1 cellular context compared by ENCODE assay signal in genomic region chr13:38862443-38862842, GRCh38.
TF ChIP-seq lines count a peak whose summit lies in the region.

No MANE protein-coding gene starts in this region.

TF ChIP-seq in GM23338, 12 proteins besides CTCF, POLR2A, EP300 and RAD21 (continued from another document):
- TF ChIP-seq, protein P1, sequence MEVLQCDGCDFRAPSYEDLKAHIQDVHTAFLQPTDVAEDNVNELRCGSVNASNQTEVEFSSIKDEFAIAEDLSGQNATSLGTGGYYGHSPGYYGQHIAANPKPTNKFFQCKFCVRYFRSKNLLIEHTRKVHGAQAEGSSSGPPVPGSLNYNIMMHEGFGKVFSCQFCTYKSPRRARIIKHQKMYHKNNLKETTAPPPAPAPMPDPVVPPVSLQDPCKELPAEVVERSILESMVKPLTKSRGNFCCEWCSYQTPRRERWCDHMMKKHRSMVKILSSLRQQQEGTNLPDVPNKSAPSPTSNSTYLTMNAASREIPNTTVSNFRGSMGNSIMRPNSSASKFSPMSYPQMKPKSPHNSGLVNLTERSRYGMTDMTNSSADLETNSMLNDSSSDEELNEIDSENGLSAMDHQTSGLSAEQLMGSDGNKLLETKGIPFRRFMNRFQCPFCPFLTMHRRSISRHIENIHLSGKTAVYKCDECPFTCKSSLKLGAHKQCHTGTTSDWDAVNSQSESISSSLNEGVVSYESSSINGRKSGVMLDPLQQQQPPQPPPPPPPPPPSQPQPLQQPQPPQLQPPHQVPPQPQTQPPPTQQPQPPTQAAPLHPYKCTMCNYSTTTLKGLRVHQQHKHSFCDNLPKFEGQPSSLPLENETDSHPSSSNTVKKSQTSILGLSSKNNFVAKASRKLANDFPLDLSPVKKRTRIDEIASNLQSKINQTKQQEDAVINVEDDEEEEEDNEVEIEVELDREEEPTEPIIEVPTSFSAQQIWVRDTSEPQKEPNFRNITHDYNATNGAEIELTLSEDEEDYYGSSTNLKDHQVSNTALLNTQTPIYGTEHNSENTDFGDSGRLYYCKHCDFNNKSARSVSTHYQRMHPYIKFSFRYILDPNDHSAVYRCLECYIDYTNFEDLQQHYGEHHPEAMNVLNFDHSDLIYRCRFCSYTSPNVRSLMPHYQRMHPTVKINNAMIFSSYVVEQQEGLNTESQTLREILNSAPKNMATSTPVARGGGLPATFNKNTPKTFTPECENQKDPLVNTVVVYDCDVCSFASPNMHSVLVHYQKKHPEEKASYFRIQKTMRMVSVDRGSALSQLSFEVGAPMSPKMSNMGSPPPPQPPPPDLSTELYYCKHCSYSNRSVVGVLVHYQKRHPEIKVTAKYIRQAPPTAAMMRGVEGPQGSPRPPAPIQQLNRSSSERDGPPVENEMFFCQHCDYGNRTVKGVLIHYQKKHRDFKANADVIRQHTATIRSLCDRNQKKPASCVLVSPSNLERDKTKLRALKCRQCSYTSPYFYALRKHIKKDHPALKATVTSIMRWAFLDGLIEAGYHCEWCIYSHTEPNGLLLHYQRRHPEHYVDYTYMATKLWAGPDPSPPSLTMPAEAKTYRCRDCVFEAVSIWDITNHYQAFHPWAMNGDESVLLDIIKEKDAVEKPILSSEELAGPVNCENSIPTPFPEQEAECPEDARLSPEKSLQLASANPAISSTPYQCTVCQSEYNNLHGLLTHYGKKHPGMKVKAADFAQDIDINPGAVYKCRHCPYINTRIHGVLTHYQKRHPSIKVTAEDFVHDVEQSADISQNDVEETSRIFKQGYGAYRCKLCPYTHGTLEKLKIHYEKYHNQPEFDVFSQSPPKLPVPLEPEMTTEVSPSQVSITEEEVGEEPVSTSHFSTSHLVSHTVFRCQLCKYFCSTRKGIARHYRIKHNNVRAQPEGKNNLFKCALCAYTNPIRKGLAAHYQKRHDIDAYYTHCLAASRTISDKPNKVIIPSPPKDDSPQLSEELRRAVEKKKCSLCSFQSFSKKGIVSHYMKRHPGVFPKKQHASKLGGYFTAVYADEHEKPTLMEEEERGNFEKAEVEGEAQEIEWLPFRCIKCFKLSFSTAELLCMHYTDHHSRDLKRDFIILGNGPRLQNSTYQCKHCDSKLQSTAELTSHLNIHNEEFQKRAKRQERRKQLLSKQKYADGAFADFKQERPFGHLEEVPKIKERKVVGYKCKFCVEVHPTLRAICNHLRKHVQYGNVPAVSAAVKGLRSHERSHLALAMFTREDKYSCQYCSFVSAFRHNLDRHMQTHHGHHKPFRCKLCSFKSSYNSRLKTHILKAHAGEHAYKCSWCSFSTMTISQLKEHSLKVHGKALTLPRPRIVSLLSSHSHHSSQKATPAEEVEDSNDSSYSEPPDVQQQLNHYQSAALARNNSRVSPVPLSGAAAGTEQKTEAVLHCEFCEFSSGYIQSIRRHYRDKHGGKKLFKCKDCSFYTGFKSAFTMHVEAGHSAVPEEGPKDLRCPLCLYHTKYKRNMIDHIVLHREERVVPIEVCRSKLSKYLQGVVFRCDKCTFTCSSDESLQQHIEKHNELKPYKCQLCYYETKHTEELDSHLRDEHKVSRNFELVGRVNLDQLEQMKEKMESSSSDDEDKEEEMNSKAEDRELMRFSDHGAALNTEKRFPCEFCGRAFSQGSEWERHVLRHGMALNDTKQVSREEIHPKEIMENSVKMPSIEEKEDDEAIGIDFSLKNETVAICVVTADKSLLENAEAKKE (CRISPR knock-in tag; IDR thresholded peaks at IDR 0.05), result no peak
- TF ChIP-seq ZNF331 (CRISPR knock-in tag; IDR thresholded peaks at IDR 0.05; ENCODE audit: low read depth) (no peak), ETS1 (IDR thresholded peaks at IDR 0.05) (no peak), STAT1 (IDR thresholded peaks at IDR 0.05; ENCODE audit: unreplicated experiment) (no peak), CREB1 (CRISPR knock-in tag; IDR thresholded peaks at IDR 0.05; ENCODE audit: low read depth) (no peak), ZNF114 (CRISPR knock-in tag; IDR thresholded peaks at IDR 0.05) (no peak), POLR2AphosphoS5 (IDR thresholded peaks at IDR 0.05; ENCODE audit: low read depth) (no peak), NANOG (IDR thresholded peaks at IDR 0.05; ENCODE audit: borderline replicate concordance) (no peak), EZH2phosphoT487 (IDR thresholded peaks at IDR 0.05; ENCODE audit: unreplicated experiment) (no peak)
